Comparison of ENCODE assay signal across 9 cellular contexts in the genomic region with DNA sequence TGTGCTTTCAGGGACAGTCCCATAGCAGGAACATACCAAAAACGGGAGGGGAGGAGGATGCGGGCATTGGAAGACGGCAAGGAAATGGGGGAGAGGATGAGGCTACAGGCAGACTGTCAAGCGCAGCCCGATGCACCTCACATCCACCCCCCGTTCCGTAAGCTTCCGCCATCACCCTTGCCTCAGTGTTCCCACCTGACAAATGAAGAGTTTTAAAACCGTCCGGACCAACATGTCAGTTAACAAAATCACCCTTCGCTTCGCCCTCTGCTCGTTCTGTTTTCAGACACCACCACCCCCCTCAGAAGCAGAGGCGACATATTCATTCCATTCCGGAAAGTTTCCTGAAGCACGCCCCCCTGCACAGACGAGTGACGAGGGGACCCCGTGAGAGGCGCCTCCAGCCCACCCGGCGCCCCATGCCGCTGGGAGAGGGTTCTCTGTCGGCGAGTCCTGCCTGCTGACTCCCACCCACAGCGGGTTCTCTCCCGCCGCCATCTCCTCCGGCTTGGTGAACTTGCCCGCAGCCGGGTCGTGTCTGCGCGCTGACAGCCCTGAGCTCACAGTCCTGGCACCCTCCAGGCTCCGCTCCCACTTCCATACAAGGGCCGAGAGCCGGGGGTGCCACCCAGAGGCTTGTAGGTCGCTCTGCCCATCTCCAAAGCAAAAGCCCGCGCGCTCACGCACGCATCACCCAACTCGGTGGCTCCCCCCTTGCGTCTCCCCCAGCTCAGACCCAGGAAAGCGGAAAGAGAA. TPM values are rescaled to one million over a fixed set of nuclear protein-coding genes. Genes with fewer than 3 reads are reported as not detected.
DNase-seq lines count a peak whose midpoint lies in the region; ATAC-seq and TF ChIP-seq lines count a peak whose summit lies in the region.
"Had no signal": no experiment of that assay in that cellular context is flagged by ENCODE, and none has a peak within 500 bp of the region (broad histone marks: within the 10 kb centered on the region; RNA-seq: fewer than 3 reads in every experiment).

No MANE protein-coding gene starts in this region.

- ATAC-seq in left lung (no peak), left lobe of liver (no peak), HG02884 (IDR thresholded peaks at IDR 0.05; ENCODE audit: unreplicated experiment) (no peak), HG03135 (IDR thresholded peaks at IDR 0.05; ENCODE audit: unreplicated experiment) (no peak)

- peaks cover 4% of the 10 kb centered on the region for H3K27me3 Mint-ChIP-seq in activated naive CD8-positive, alpha-beta T cell treated with anti-CD3 and anti-CD28 coated beads for 36 hours
- peaks cover 36% of the 10 kb centered on the region for H3K27me3 Mint-ChIP-seq in stimulated activated naive CD8-positive, alpha-beta T cell treated with anti-CD3 and anti-CD28 coated beads, Interleukin-15, Interleukin-2, amounts not matched to agents 100 ng/mL and 50 ng/mL, for 24 hours

- peak overlapping the region; percentile 85 for H3K4me3 Mint-ChIP-seq in activated naive CD8-positive, alpha-beta T cell treated with anti-CD3 and anti-CD28 coated beads for 36 hours
- H3K4me3 Mint-ChIP-seq in stimulated activated naive CD8-positive, alpha-beta T cell treated with anti-CD3 and anti-CD28 coated beads, Interleukin-15, Interleukin-2, amounts not matched to agents 100 ng/mL and 50 ng/mL, for 24 hours: peak overlapping the region; percentile 87

- DNase-seq in DMS53 (lab: John Stamatoyannopoulos, UW) (peak; percentile 43), DMS53 treated with DMSO at 0.1 percent for 48 hours (lab: John Stamatoyannopoulos, UW; ENCODE audit: unreplicated experiment) (no peak), left lung (peak in 1 of 2 donors; percentile 74), left lobe of liver (ENCODE audit: low spot score) (no peak)
- peak; percentile 62 for DNase-seq in activated naive CD8-positive, alpha-beta T cell treated with anti-CD3 and anti-CD28 coated beads for 36 hours

- H3K36me3 Mint-ChIP-seq in activated naive CD8-positive, alpha-beta T cell treated with anti-CD3 and anti-CD28 coated beads for 36 hours: peaks cover 13% of the 10 kb centered on the region
- peaks cover 7% of the 10 kb centered on the region for H3K36me3 Mint-ChIP-seq in stimulated activated naive CD8-positive, alpha-beta T cell treated with anti-CD3 and anti-CD28 coated beads, Interleukin-15, Interleukin-2, amounts not matched to agents 100 ng/mL and 50 ng/mL, for 24 hours (ENCODE audit: low read depth)

- H3K27me3 ChIP-seq in left lung: peaks cover 21 to 94% of the 10 kb centered on the region in 2 donors

- H3K27ac Mint-ChIP-seq in activated naive CD8-positive, alpha-beta T cell treated with anti-CD3 and anti-CD28 coated beads for 36 hours: peak overlapping the region; percentile 82
- peak overlapping the region; percentile 70 for H3K27ac Mint-ChIP-seq in stimulated activated naive CD8-positive, alpha-beta T cell treated with anti-CD3 and anti-CD28 coated beads, Interleukin-15, Interleukin-2, amounts not matched to agents 100 ng/mL and 50 ng/mL, for 24 hours

- no peaks in the 10 kb centered on the region for H3K9me3 ChIP-seq in left lung

- intact Hi-C loops in left lung (cut with DNase I): no loop called here

- H3K36me3 ChIP-seq in left lung: no peaks in the 10 kb centered on the region

- H3K4me1 ChIP-seq in left lung: peaks cover 8 to 16% of the 10 kb centered on the region in 2 donors

- no peaks in the 10 kb centered on the region for H3K9me3 Mint-ChIP-seq in activated naive CD8-positive, alpha-beta T cell treated with anti-CD3 and anti-CD28 coated beads for 36 hours
- H3K9me3 Mint-ChIP-seq in stimulated activated naive CD8-positive, alpha-beta T cell treated with anti-CD3 and anti-CD28 coated beads, Interleukin-15, Interleukin-2, amounts not matched to agents 100 ng/mL and 50 ng/mL, for 24 hours: no peaks in the 10 kb centered on the region

- H3K4me1 Mint-ChIP-seq in activated naive CD8-positive, alpha-beta T cell treated with anti-CD3 and anti-CD28 coated beads for 36 hours: peaks cover 42% of the 10 kb centered on the region
- H3K4me1 Mint-ChIP-seq in stimulated activated naive CD8-positive, alpha-beta T cell treated with anti-CD3 and anti-CD28 coated beads, Interleukin-15, Interleukin-2, amounts not matched to agents 100 ng/mL and 50 ng/mL, for 24 hours (ENCODE audit: low read depth): peaks cover 46% of the 10 kb centered on the region

- H3K27ac ChIP-seq in left lung: no peak overlapping the region
- H3K27ac ChIP-seq: KMS-11 had no signal

- no peak for TF ChIP-seq CTCF in left lung (IDR thresholded peaks at IDR 0.05)

- peak overlapping the region; percentile 41 to 52 for H3K4me3 ChIP-seq in left lung

RNA-seq across cellular contexts. Expression of a gene that starts 1.5 kb away (rescaled TPM):
- 10 to 100 TPM; 36.0 to 46.5 TPM for total RNA-seq in activated naive CD8-positive, alpha-beta T cell treated with anti-CD3 and anti-CD28 coated beads for 36 hours
- total RNA-seq in left lung: 1 to 10 TPM; 8.7 to 9.9 TPM
- total RNA-seq in left lobe of liver: 0.13 TPM

Comparison
In these comparisons a context has a peak if more than half of its experiments do, and no peak if none do; other contexts are left out.
1. DNase-seq: peak in DMS53 (single experiment) and activated naive CD8-positive, alpha-beta T cell treated with anti-CD3 and anti-CD28 coated beads for 36 hours (single experiment); none in DMS53 treated with DMSO at 0.1 percent for 48 hours (single experiment) and left lobe of liver (single experiment).